Comparison of ENCODE assay signal across 24 cellular contexts in genomic region chr11:35671396-35672127, GRCh38.
"Had no signal": no experiment of that assay in that cellular context is flagged by ENCODE, and none has a peak within 500 bp of the region (broad histone marks: within the 10 kb centered on the region; RNA-seq: fewer than 3 reads in every experiment).

No MANE protein-coding gene starts in this region.

- H3K4me1 ChIP-seq: colonic mucosa had no signal

- H3K9me3 ChIP-seq: colonic mucosa, gastrocnemius medialis, ovary had no signal

- H3K4me3 ChIP-seq: colonic mucosa, esophagus squamous epithelium, gastrocnemius medialis, ovary, thoracic aorta had no signal

- H3K27me3 ChIP-seq: colonic mucosa, esophagus squamous epithelium, gastrocnemius medialis, ovary had no signal

- FAIRE-seq: bronchial epithelial cell, endometrium, islet of Langerhans, urothelium cell line had no signal

- ATAC-seq: activated naive CD8-positive, alpha-beta T cell treated with anti-CD3 and anti-CD28 coated beads, Interleukin-2, amount 50 U/mL, for 24 hours; activated T-cell treated with anti-CD3 and anti-CD28 coated beads, Interleukin-2, amount 50 U/mL, for 4 hours; gastrocnemius medialis; left ventricle myocardium superior had no signal

- H3K36me3 ChIP-seq: colonic mucosa, gastrocnemius medialis, ovary had no signal

- H3K27ac ChIP-seq: colonic mucosa, epithelial cell of prostate, esophagus squamous epithelium, ovary, thoracic aorta had no signal

- DNase-seq: activated CD4-positive, alpha-beta memory T cell treated with anti-CD3 and anti-CD28 coated beads for 36 hours; activated CD4-positive, alpha-beta T cell treated with anti-CD3 and anti-CD28 coated beads, Interleukin-2, amount 10 ng/mL, durations not matched to agents 24 days and 14 days; activated CD4-positive, CD25-positive, alpha-beta regulatory T cell treated with anti-CD3 and anti-CD28 coated beads, Interleukin-2, amount 50 U/mL, for 72 hours; activated CD8-positive, alpha-beta memory T cell treated with anti-CD3 and anti-CD28 coated beads, Interleukin-2, amount 50 U/mL, for 48 hours; activated naive CD8-positive, alpha-beta T cell treated with anti-CD3 and anti-CD28 coated beads, Interleukin-2, amount 50 U/mL, for 24 hours; activated T-cell treated with anti-CD3 and anti-CD28 coated beads, Interleukin-2, amount 50 U/mL, for 4 hours; amygdala; colonic mucosa; effector CD8-positive, alpha-beta T cell; esophagus squamous epithelium; gastrocnemius medialis; glutamatergic neuron; left ventricle myocardium superior; ovary; stimulated activated CD4-positive, alpha-beta T cell treated with anti-CD3 and anti-CD28 coated beads, Interleukin-15, amount 100 ng/mL, for 24 hours; stimulated activated CD4-positive, alpha-beta T cell treated with anti-CD3 and anti-CD28 coated beads, Interleukin-2, amount 100 ng/mL, for 24 hours; T-helper 2 cell; trophoblast cell had no signal
